In genomic region chr16:79748629-79749028, GRCh38 we compare ENCODE assay signal across 20 cellular contexts.
A peak's percentile ranks its signal among the peaks of the same experiment; 100 is the strongest.
DNase-seq lines count a peak whose midpoint lies in the region; ATAC-seq lines count a peak whose summit lies in the region.
"Had no signal": no experiment of that assay in that cellular context is flagged by ENCODE, and none has a peak within 500 bp of the region (broad histone marks: within the 10 kb centered on the region; RNA-seq: fewer than 3 reads in every experiment).

No MANE protein-coding gene starts in this region.

- no peak overlapping the region for H3K27ac ChIP-seq in neuronal stem cell (replicated peaks; ENCODE audit: low read length)
- H3K27ac ChIP-seq in CD4-positive, alpha-beta memory T cell (ENCODE audit: low read depth, low read length): no peak overlapping the region
- H3K27ac ChIP-seq: 22Rv1; A549; BLaER1 treated with 17β-estradiol and CSF1 and Interleukin-3, amounts not matched to agents 10 nM and 100 nM; C4-2B had no signal

- no peak overlapping the region for H3K18ac ChIP-seq in neuronal stem cell (ENCODE audit: low read length)

- no peak overlapping the region for H3K4ac ChIP-seq in neuronal stem cell (ENCODE audit: low read length)

- H4K8ac ChIP-seq in neuronal stem cell (ENCODE audit: low read depth, low read length): no peak overlapping the region

- no peak overlapping the region for H2BK15ac ChIP-seq in neuronal stem cell (ENCODE audit: low read length)

- H3K27me3 ChIP-seq in neuronal stem cell (ENCODE audit: control insufficient read depth in 3 of 3, insufficient read depth in 3 of 3, low read depth in 1 of 3, low read length in 3 of 3): no peaks in the 10 kb centered on the region
- no peaks in the 10 kb centered on the region for H3K27me3 ChIP-seq in CD4-positive, alpha-beta memory T cell (ENCODE audit: insufficient read depth, low read length)
- H3K27me3 ChIP-seq: BLaER1 treated with 17β-estradiol and CSF1 and Interleukin-3, amounts not matched to agents 10 nM and 100 nM had no signal

- peaks cover 17% of the 10 kb centered on the region for H3K4me1 Mint-ChIP-seq in T-helper 2 cell treated with Interferon-gamma antibody and Interleukin-4, amounts not matched to agents 5 μg/mL and 100 μg/mL, for 36 hours (ENCODE audit: low read depth)
- H3K4me1 Mint-ChIP-seq in activated T-cell treated with anti-CD3 and anti-CD28 coated beads, Interleukin-2, amount 50 U/mL, for 72 hours (ENCODE audit: low read depth): no peaks in the 10 kb centered on the region
- no peaks in the 10 kb centered on the region for H3K4me1 Mint-ChIP-seq in activated T-cell treated with anti-CD3 and anti-CD28 coated beads, Interleukin-2, amount 50 U/mL, for 24 hours (ENCODE audit: low read depth)
- H3K4me1 Mint-ChIP-seq in CD4-positive, alpha-beta memory T cell: peaks cover 0 to 15% (median 9%) of the 10 kb centered on the region in 4 donors
- H3K4me1 Mint-ChIP-seq: B cell; CD8-positive, alpha-beta memory T cell had no signal

- H3K4me2 ChIP-seq in neuronal stem cell (ENCODE audit: insufficient read depth, low read length, poor library complexity, severe bottlenecking): no peak overlapping the region
- H3K4me2 ChIP-seq: A549; BLaER1 treated with 17β-estradiol and CSF1 and Interleukin-3, amounts not matched to agents 10 nM and 100 nM had no signal

- peaks cover 18% of the 10 kb centered on the region for H3K27me3 Mint-ChIP-seq in T-helper 2 cell treated with Interferon-gamma antibody and Interleukin-4, amounts not matched to agents 5 μg/mL and 100 μg/mL, for 36 hours (ENCODE audit: low read depth)
- H3K27me3 Mint-ChIP-seq in activated T-cell treated with anti-CD3 and anti-CD28 coated beads, Interleukin-2, amount 50 U/mL, for 72 hours (ENCODE audit: low read depth): peaks cover 10% of the 10 kb centered on the region
- H3K27me3 Mint-ChIP-seq in activated T-cell treated with anti-CD3 and anti-CD28 coated beads, Interleukin-2, amount 50 U/mL, for 24 hours: peaks cover 6% of the 10 kb centered on the region
- no peaks in the 10 kb centered on the region for H3K27me3 Mint-ChIP-seq in CD4-positive, alpha-beta memory T cell
- H3K27me3 Mint-ChIP-seq: B cell had no signal

- peaks cover 5% of the 10 kb centered on the region for H3K36me3 Mint-ChIP-seq in T-helper 2 cell treated with Interferon-gamma antibody and Interleukin-4, amounts not matched to agents 5 μg/mL and 100 μg/mL, for 36 hours (ENCODE audit: low read depth)
- H3K36me3 Mint-ChIP-seq in activated T-cell treated with anti-CD3 and anti-CD28 coated beads, Interleukin-2, amount 50 U/mL, for 72 hours (ENCODE audit: insufficient read depth in 2 of 2): peaks cover 0 to 2% of the 10 kb centered on the region in 2 donors
- H3K36me3 Mint-ChIP-seq in activated T-cell treated with anti-CD3 and anti-CD28 coated beads, Interleukin-2, amount 50 U/mL, for 24 hours (ENCODE audit: low read depth): no peaks in the 10 kb centered on the region
- no peaks in the 10 kb centered on the region for H3K36me3 Mint-ChIP-seq in CD4-positive, alpha-beta memory T cell
- H3K36me3 Mint-ChIP-seq: CD8-positive, alpha-beta memory T cell had no signal

- H3K4me1 ChIP-seq in neuronal stem cell (ENCODE audit: control insufficient read depth in 2 of 2, insufficient read depth in 1 of 2, low read depth in 1 of 2, low read length in 2 of 2): peaks cover 0 to 7% of the 10 kb centered on the region in 2 donors
- H3K4me1 ChIP-seq in CD4-positive, alpha-beta memory T cell (ENCODE audit: insufficient read depth, low read length): no peaks in the 10 kb centered on the region
- H3K4me1 ChIP-seq: BLaER1 treated with 17β-estradiol and CSF1 and Interleukin-3, amounts not matched to agents 10 nM and 100 nM had no signal

- peaks cover 0 to 5% of the 10 kb centered on the region in 2 donors for H3K9me3 ChIP-seq in neuronal stem cell (replicated peaks in 1 of 2; ENCODE audit: control insufficient read depth in 2 of 2, insufficient read depth in 1 of 2, low read depth in 1 of 2, low read length in 2 of 2)
- H3K9me3 ChIP-seq in CD4-positive, alpha-beta memory T cell (ENCODE audit: control insufficient read depth in 1 of 2, low read length in 2 of 2): no peaks in the 10 kb centered on the region
- H3K9me3 ChIP-seq: A549 had no signal

- no peaks in the 10 kb centered on the region for H3K36me3 ChIP-seq in neuronal stem cell (replicated peaks in 1 of 2; ENCODE audit: control insufficient read depth in 2 of 2, insufficient read depth in 2 of 2, low read length in 2 of 2)
- H3K36me3 ChIP-seq in CD4-positive, alpha-beta memory T cell (ENCODE audit: insufficient read depth, low read length): no peaks in the 10 kb centered on the region
- H3K36me3 ChIP-seq: BLaER1 treated with 17β-estradiol and CSF1 and Interleukin-3, amounts not matched to agents 10 nM and 100 nM had no signal

- H3K9me3 Mint-ChIP-seq in T-helper 2 cell treated with Interferon-gamma antibody and Interleukin-4, amounts not matched to agents 5 μg/mL and 100 μg/mL, for 36 hours: peaks cover 12% of the 10 kb centered on the region
- peaks cover 1 to 6% of the 10 kb centered on the region in 2 donors for H3K9me3 Mint-ChIP-seq in activated T-cell treated with anti-CD3 and anti-CD28 coated beads, Interleukin-2, amount 50 U/mL, for 72 hours
- H3K9me3 Mint-ChIP-seq in activated T-cell treated with anti-CD3 and anti-CD28 coated beads, Interleukin-2, amount 50 U/mL, for 24 hours: no peaks in the 10 kb centered on the region
- H3K9me3 Mint-ChIP-seq in CD4-positive, alpha-beta memory T cell: peaks cover 0 to 6% (median 3%) of the 10 kb centered on the region in 8 donors
- H3K9me3 Mint-ChIP-seq: CD4-positive, alpha-beta T cell had no signal

- POLR2A ChIA-PET in CD4-positive, alpha-beta memory T cell (lab: Charles Lee; ENCODE audit: partially characterized antibody): interaction anchor here (1.9 kb wide), 1 partner anchor 148 kb away, joined by 5 read pairs; the partner anchor contains the start of gene MAF

- CTCF ChIA-PET in CD4-positive, alpha-beta memory T cell (lab: Charles Lee; ENCODE audit: partially characterized antibody): no interaction called here

- no peak overlapping the region for H3K14ac ChIP-seq in neuronal stem cell (ENCODE audit: low read length)

- peak overlapping the region; percentile 3 for H3K4me3 Mint-ChIP-seq in T-helper 2 cell treated with Interferon-gamma antibody and Interleukin-4, amounts not matched to agents 5 μg/mL and 100 μg/mL, for 36 hours
- no peak overlapping the region for H3K4me3 Mint-ChIP-seq in activated T-cell treated with anti-CD3 and anti-CD28 coated beads, Interleukin-2, amount 50 U/mL, for 72 hours
- no peak overlapping the region for H3K4me3 Mint-ChIP-seq in activated T-cell treated with anti-CD3 and anti-CD28 coated beads, Interleukin-2, amount 50 U/mL, for 24 hours
- peak overlapping the region in 1 of 8 donors; percentile 0 for H3K4me3 Mint-ChIP-seq in CD4-positive, alpha-beta memory T cell
- H3K4me3 Mint-ChIP-seq: B cell; CD4-positive, alpha-beta T cell; CD8-positive, alpha-beta memory T cell had no signal

- WGBS in neuronal stem cell (ENCODE audit: extremely low coverage in 2 of 2, insufficient read length in 2 of 2, insufficient replicate concordance in 1 of 2), 2 donors: no CpG with 5 or more reads among the region's 2 CpGs

- H2BK5ac ChIP-seq in neuronal stem cell (ENCODE audit: low read length): peak overlapping the region; percentile 29

- H3K27ac Mint-ChIP-seq in T-helper 2 cell treated with Interferon-gamma antibody and Interleukin-4, amounts not matched to agents 5 μg/mL and 100 μg/mL, for 36 hours: no peak overlapping the region
- H3K27ac Mint-ChIP-seq in activated T-cell treated with anti-CD3 and anti-CD28 coated beads, Interleukin-2, amount 50 U/mL, for 72 hours: no peak overlapping the region
- H3K27ac Mint-ChIP-seq in activated T-cell treated with anti-CD3 and anti-CD28 coated beads, Interleukin-2, amount 50 U/mL, for 24 hours: no peak overlapping the region
- no peak overlapping the region for H3K27ac Mint-ChIP-seq in CD4-positive, alpha-beta memory T cell
- H3K27ac Mint-ChIP-seq: B cell; CD4-positive, alpha-beta T cell; CD8-positive, alpha-beta memory T cell had no signal

- no peak overlapping the region for H3K9ac ChIP-seq in neuronal stem cell (ENCODE audit: low read depth, low read length, poor library complexity)
- H3K9ac ChIP-seq: BLaER1 treated with 17β-estradiol and CSF1 and Interleukin-3, amounts not matched to agents 10 nM and 100 nM had no signal

- no peak overlapping the region for H3K4me3 ChIP-seq in neuronal stem cell (ENCODE audit: low read length in 2 of 2)
- H3K4me3 ChIP-seq in CD4-positive, alpha-beta memory T cell (ENCODE audit: low read length in 2 of 2): no peak overlapping the region
- H3K4me3 ChIP-seq: A549; BLaER1 treated with 17β-estradiol and CSF1 and Interleukin-3, amounts not matched to agents 10 nM and 100 nM; GM12878 had no signal

- no peak overlapping the region for H2BK12ac ChIP-seq in neuronal stem cell (ENCODE audit: low read length)

- H3K79me1 ChIP-seq in neuronal stem cell (ENCODE audit: low read depth, low read length): no peaks in the 10 kb centered on the region

- no peak for DNase-seq in T-helper 2 cell treated with Interferon-gamma antibody and Interleukin-4, amounts not matched to agents 5 μg/mL and 100 μg/mL, for 36 hours (ENCODE audit: low spot score)
- DNase-seq in T-helper 2 cell: no peak
- DNase-seq in activated T-cell treated with anti-CD3 and anti-CD28 coated beads, Interleukin-2, amount 50 U/mL, for 72 hours: no peak
- no peak for DNase-seq in activated T-cell treated with anti-CD3 and anti-CD28 coated beads, Interleukin-2, amount 50 U/mL, for 24 hours
- DNase-seq in neuronal stem cell (ENCODE audit: low spot score): no peak
- no peak for DNase-seq in CD4-positive, alpha-beta memory T cell
- DNase-seq in EL: no peak
- DNase-seq: AML-193; Calu3; CD4-positive, alpha-beta T cell; CD8-positive, alpha-beta memory T cell; COR-L47; DMS79 treated with DMSO at 0.1 percent for 48 hours; GDM1 had no signal

- H2AFZ ChIP-seq in neuronal stem cell (ENCODE audit: low read length): no peak overlapping the region

- no peak overlapping the region for H2BK120ac ChIP-seq in neuronal stem cell (ENCODE audit: low read depth, low read length)

- no peak overlapping the region for H4K91ac ChIP-seq in neuronal stem cell (ENCODE audit: low read depth, low read length, poor library complexity)

- intact Hi-C loops in CD4-positive, alpha-beta memory T cell (cut with micrococcal nuclease): no loop called here

- peak; percentile 34 to 75 for ATAC-seq in activated T-cell treated with anti-CD3 and anti-CD28 coated beads, Interleukin-2, amount 50 U/mL, for 72 hours (replicated peaks in 1 of 2)
- ATAC-seq: A549, GM12878 had no signal

- H3K23ac ChIP-seq in neuronal stem cell (ENCODE audit: low read depth, low read length, poor library complexity): no peak overlapping the region

- no peak overlapping the region for H2AK5ac ChIP-seq in neuronal stem cell (ENCODE audit: low read depth, low read length)
